Comparison of ENCODE assay signal across 15 cellular contexts in the genomic region with DNA sequence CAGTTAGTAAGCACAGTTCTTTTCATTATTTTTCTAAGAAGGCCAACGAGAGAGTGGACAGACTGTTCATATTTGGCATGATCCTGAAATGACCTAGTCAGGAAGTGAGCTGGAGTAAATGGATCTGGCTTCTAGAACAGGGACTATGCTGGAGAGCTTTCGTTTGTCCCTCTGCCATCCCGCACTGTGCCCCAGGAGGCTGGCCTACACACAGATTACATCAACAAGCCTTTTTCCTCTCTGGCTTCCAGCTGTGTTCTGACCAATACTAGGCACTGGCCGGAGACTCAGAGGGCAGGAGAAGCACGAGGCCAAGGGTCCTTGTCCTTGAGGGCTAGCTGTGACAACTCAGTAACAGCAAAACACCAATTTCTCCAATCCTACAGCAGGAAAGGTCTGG.
DNase-seq lines count a peak whose midpoint lies in the region; ATAC-seq and TF ChIP-seq lines count a peak whose summit lies in the region.
"Had no signal": no experiment of that assay in that cellular context is flagged by ENCODE, and none has a peak within 500 bp of the region (broad histone marks: within the 10 kb centered on the region; RNA-seq: fewer than 3 reads in every experiment).

No MANE protein-coding gene starts in this region.

- POLR2A ChIA-PET in PC-3 (lab: Charles Lee; ENCODE audit: unreplicated experiment): no interaction called here

- peak; percentile 64 for DNase-seq in LHCN-M2 (ENCODE audit: low read depth)
- DNase-seq in dedifferentiated amniotic fluid mesenchymal stem cell (ENCODE audit: extremely low spot score): peak; percentile 22
- DNase-seq in hypothalamus (lab: John Stamatoyannopoulos, UW): peak in 37 of 51 donors; percentile 15 to 72 (median 40)
- DNase-seq in thoracic aorta (ENCODE audit: low spot score): peak; percentile 20
- no peak for DNase-seq in activated gamma-delta T cell treated with Interleukin-2 at 50 U/mL for 16 hours
- DNase-seq in MV-4-11 (lab: John Stamatoyannopoulos, UW): no peak
- DNase-seq in trophoblast cell: no peak
- no peak for DNase-seq in PC-3
- DNase-seq: activated CD4-positive, CD25-positive, alpha-beta regulatory T cell; activated T-cell treated with anti-CD3 and anti-CD28 coated beads, Interleukin-2, amount 50 U/mL, for 72 hours; Calu3; NCI-H446; stimulated activated CD4-positive, alpha-beta T cell treated with anti-CD3 and anti-CD28 coated beads, Interleukin-4, amount 100 ng/mL, for 4 hours had no signal

- no peaks in the 10 kb centered on the region for H3F3A ChIP-seq in PC-3 (ENCODE audit: low read length, unreplicated experiment)

- peak overlapping the region; percentile 38 to 78 for H3K27ac ChIP-seq in thoracic aorta
- no peak overlapping the region for H3K27ac ChIP-seq in trophoblast cell (ENCODE audit: low read depth, low read length)
- H3K27ac ChIP-seq in PC-3 (ENCODE audit: low read length): no peak overlapping the region
- H3K27ac ChIP-seq: neutrophil, suprapubic skin had no signal

- TF ChIP-seq CTCF in thoracic aorta (IDR thresholded peaks at IDR 0.05) (no peak), PC-3 (conservative IDR thresholded peaks at IDR 0.05; ENCODE audit: low read depth, low read length) (no peak)

- no peak overlapping the region for H3K18ac ChIP-seq in trophoblast cell (ENCODE audit: low read length)

- H3K4ac ChIP-seq in trophoblast cell (ENCODE audit: low read depth, low read length): no peak overlapping the region

- H3K4me2 ChIP-seq in trophoblast cell (ENCODE audit: low read length): no peak overlapping the region
- no peak overlapping the region for H3K4me2 ChIP-seq in PC-3 (ENCODE audit: low read length)

- H3K79me2 ChIP-seq in trophoblast cell (ENCODE audit: control insufficient read depth, insufficient read depth, low read length, poor library complexity): no peaks in the 10 kb centered on the region
- H3K79me2 ChIP-seq in PC-3 (ENCODE audit: low read length): no peaks in the 10 kb centered on the region

- H4K20me1 ChIP-seq in PC-3 (ENCODE audit: low read length): no peaks in the 10 kb centered on the region

- no peak overlapping the region for H2BK12ac ChIP-seq in trophoblast cell (ENCODE audit: low read length)

- no peak overlapping the region for H2BK120ac ChIP-seq in trophoblast cell (ENCODE audit: insufficient read depth, low read length, poor library complexity)

- H4K12ac ChIP-seq in trophoblast cell (ENCODE audit: low read depth, low read length): no peak overlapping the region

- H3K27me3 ChIP-seq in thoracic aorta (replicated peaks; ENCODE audit: insufficient read depth) (no peaks in the 10 kb centered on the region), trophoblast cell (ENCODE audit: insufficient read depth, low read length) (no peaks in the 10 kb centered on the region), PC-3 (ENCODE audit: low read length) (no peaks in the 10 kb centered on the region)
- H3K27me3 ChIP-seq: neutrophil, suprapubic skin had no signal

- no peak overlapping the region for H4K8ac ChIP-seq in trophoblast cell (ENCODE audit: low read depth, low read length)

- H3K23ac ChIP-seq in trophoblast cell (ENCODE audit: low read length): no peak overlapping the region

- H3K36me3 ChIP-seq in thoracic aorta: no peaks in the 10 kb centered on the region
- no peaks in the 10 kb centered on the region for H3K36me3 ChIP-seq in trophoblast cell (ENCODE audit: control insufficient read depth in 1 of 2, insufficient read depth in 2 of 2, low read length in 2 of 2)
- no peaks in the 10 kb centered on the region for H3K36me3 ChIP-seq in PC-3 (ENCODE audit: low read depth, low read length)
- H3K36me3 ChIP-seq: neutrophil, suprapubic skin had no signal

- H3K79me1 ChIP-seq in trophoblast cell (ENCODE audit: low read length): no peaks in the 10 kb centered on the region

- no peaks in the 10 kb centered on the region for H3K9me3 ChIP-seq in thoracic aorta
- H3K9me3 ChIP-seq in trophoblast cell (ENCODE audit: insufficient read depth, low read depth, low read length): no peaks in the 10 kb centered on the region
- H3K9me3 ChIP-seq in PC-3 (ENCODE audit: low read length): no peaks in the 10 kb centered on the region
- H3K9me3 ChIP-seq: neutrophil, suprapubic skin had no signal

- H2AK5ac ChIP-seq in trophoblast cell (ENCODE audit: low read length): no peak overlapping the region

- CTCF ChIA-PET in PC-3 (lab: Charles Lee): no interaction called here

- H4K91ac ChIP-seq in trophoblast cell (ENCODE audit: low read depth, low read length): no peak overlapping the region

- intact Hi-C loops in PC-3 (cut with micrococcal nuclease): no loop called here

- H3K9me2 ChIP-seq in PC-3 (replicated peaks; ENCODE audit: low read length): no peaks in the 10 kb centered on the region

- WGBS in trophoblast cell (ENCODE audit: extremely low coverage, insufficient coverage, insufficient read length): no CpG with 5 or more reads among the region's 5 CpGs

- H3K4me1 ChIP-seq in thoracic aorta (ENCODE audit: control insufficient read depth in 1 of 2, low read depth in 2 of 2) (peaks cover 11 to 23% of the 10 kb centered on the region in 2 donors), trophoblast cell (ENCODE audit: control insufficient read depth in 1 of 2, insufficient read depth in 2 of 2, low read length in 2 of 2) (no peaks in the 10 kb centered on the region), PC-3 (ENCODE audit: insufficient read depth, low read length) (no peaks in the 10 kb centered on the region)

- ATAC-seq in thoracic aorta (ENCODE audit: insufficient number of reproducible peaks, low FRiP score, low read depth): peak; percentile 66
- ATAC-seq in PC-3: no peak
- ATAC-seq: activated T-cell treated with anti-CD3 and anti-CD28 coated beads, Interleukin-2, amount 50 U/mL, for 72 hours had no signal

- H2AFZ ChIP-seq in trophoblast cell (ENCODE audit: insufficient read depth, low read length, poor library complexity): no peak overlapping the region
- H2AFZ ChIP-seq in PC-3 (ENCODE audit: low read length): no peak overlapping the region

- BruUV-seq in PC-3 (replicated peaks; lab: Mats Ljungman, UMichigan): no TSS peak

- H2BK5ac ChIP-seq in trophoblast cell (ENCODE audit: low read depth, low read length, poor library complexity): no peak overlapping the region

- H3K4me3 ChIP-seq in thoracic aorta (no peak overlapping the region), trophoblast cell (ENCODE audit: low read depth, low read length) (no peak overlapping the region), PC-3 (ENCODE audit: low read length) (no peak overlapping the region)
- H3K4me3 ChIP-seq: suprapubic skin had no signal

- no peak overlapping the region for H3K9ac ChIP-seq in trophoblast cell (ENCODE audit: low read length)
- no peak overlapping the region for H3K9ac ChIP-seq in PC-3 (ENCODE audit: low read length)

- H3K14ac ChIP-seq in trophoblast cell (ENCODE audit: low read length): no peak overlapping the region

Comparison
In these comparisons a context has a peak if more than half of its experiments do, and no peak if none do; other contexts are left out.
1. DNase-seq: peak in LHCN-M2 (single experiment), dedifferentiated amniotic fluid mesenchymal stem cell (single experiment), hypothalamus (37 of 51) and thoracic aorta (single experiment); none in activated gamma-delta T cell treated with Interleukin-2 at 50 U/mL for 16 hours (single experiment), MV-4-11 (single experiment), trophoblast cell (0 of 2) and PC-3 (single experiment).
2. H3K27ac ChIP-seq: peak in thoracic aorta (2 of 2); none in trophoblast cell (single experiment) and PC-3 (single experiment).